8 cellular contexts compared by ENCODE assay signal in genomic region chr1:23790696-23791433, GRCh38. TPM values are rescaled to one million over a fixed set of nuclear protein-coding genes. Genes with fewer than 3 reads are reported as not detected.
DNase-seq lines count a peak whose midpoint lies in the region; ATAC-seq and TF ChIP-seq lines count a peak whose summit lies in the region.

LYPLA2 (plus strand) TSS chr1:23791145; CDS start chr1:23792683, 1,538 bp downstream.

- peaks cover 26% of the 10 kb centered on the region for H3K36me3 Mint-ChIP-seq in activated CD4-positive, alpha-beta T cell treated with anti-CD3 and anti-CD28 coated beads for 36 hours (ENCODE audit: low read depth)
- peaks cover 17% of the 10 kb centered on the region for H3K36me3 Mint-ChIP-seq in chondrocyte (ENCODE audit: low read depth)

- CTCF ChIA-PET in activated CD4-positive, alpha-beta T cell treated with anti-CD3 and anti-CD28 coated beads for 36 hours (lab: Charles Lee), result interaction anchor here (0.6 to 2.9 kb wide), 8 partner anchors 8 to 173 kb away, joined by 3 to 10 read pairs (median 3); no protein-coding TSS in a partner anchor

- ATAC-seq in GM18867 (IDR thresholded peaks at IDR 0.05; ENCODE audit: unreplicated experiment), result peak; percentile 78
- ATAC-seq in HG03135 (IDR thresholded peaks at IDR 0.05; ENCODE audit: unreplicated experiment), result peak; percentile 70
- ATAC-seq in activated CD4-positive, alpha-beta T cell treated with anti-CD3 and anti-CD28 coated beads for 36 hours, result peak; percentile 93

- TF ChIP-seq CTCF in chondrocyte (IDR thresholded peaks at IDR 0.05), result no peak

- peak within 1 kb of the TSS; percentile 79 for H3K27ac Mint-ChIP-seq in activated CD4-positive, alpha-beta T cell treated with anti-CD3 and anti-CD28 coated beads for 36 hours
- peak within 1 kb of the TSS; percentile 97 for H3K27ac Mint-ChIP-seq in chondrocyte (ENCODE audit: unreplicated experiment)

- H3K4me1 Mint-ChIP-seq in activated CD4-positive, alpha-beta T cell treated with anti-CD3 and anti-CD28 coated beads for 36 hours, result peaks cover 13% of the 10 kb centered on the region
- H3K4me1 Mint-ChIP-seq in chondrocyte (ENCODE audit: low read depth), result peaks cover 37% of the 10 kb centered on the region

- peak within 1 kb of the TSS; percentile 86 for H3K4me3 Mint-ChIP-seq in activated CD4-positive, alpha-beta T cell treated with anti-CD3 and anti-CD28 coated beads for 36 hours
- H3K4me3 Mint-ChIP-seq in chondrocyte (ENCODE audit: unreplicated experiment), result peak within 1 kb of the TSS; percentile 99

- H3K27me3 Mint-ChIP-seq in activated CD4-positive, alpha-beta T cell treated with anti-CD3 and anti-CD28 coated beads for 36 hours, result no peaks in the 10 kb centered on the region
- no peaks in the 10 kb centered on the region for H3K27me3 Mint-ChIP-seq in chondrocyte (ENCODE audit: low read depth)

- no peaks in the 10 kb centered on the region for H3K9me3 Mint-ChIP-seq in activated CD4-positive, alpha-beta T cell treated with anti-CD3 and anti-CD28 coated beads for 36 hours (ENCODE audit: low read depth)
- H3K9me3 Mint-ChIP-seq in chondrocyte (ENCODE audit: low read depth), result no peaks in the 10 kb centered on the region

- intact Hi-C loops in activated CD4-positive, alpha-beta T cell treated with anti-CD3 and anti-CD28 coated beads for 36 hours (cut with DNase I, micrococcal nuclease), result loop anchor here (1.0 to 2.0 kb wide), 5 partner anchors 9 to 190 kb away; partner anchors contain the start of genes GALE (in 2 of the 2), PITHD1 (in 2 of the 2), ELOA (in 1 of the 2) and HMGCL (in 1 of the 2)

- DNase-seq in ACHN, result peak; percentile 89
- DNase-seq in NCI-H446 treated with DMSO at 0.1 percent for 48 hours (lab: John Stamatoyannopoulos, UW), result peak; percentile 77
- DNase-seq in activated CD4-positive, alpha-beta T cell treated with anti-CD3 and anti-CD28 coated beads for 36 hours, result peak; percentile 95
- DNase-seq in chondrocyte (ENCODE audit: low spot score), result peak; percentile 98
- peak; percentile 78 for DNase-seq in kidney glomerular epithelial cell (lab: John Stamatoyannopoulos, UW)
- DNase-seq in stimulated activated CD4-positive, alpha-beta T cell treated with anti-CD3 and anti-CD28 coated beads, Interleukin-15, amount 100 ng/mL, for 48 hours (ENCODE audit: low read depth in 2 of 2), result peak; percentile 79

- in situ Hi-C loops in ACHN (cut with HindIII; ENCODE audit: low pct_ligation_motif_present, low pct_unique_long_range_greater_than_20kb, low sequenced_read_pairs), result no loop called here

- POLR2A ChIA-PET in activated CD4-positive, alpha-beta T cell treated with anti-CD3 and anti-CD28 coated beads for 36 hours (lab: Charles Lee), result interaction anchor here (0.6 to 1.7 kb wide), 3 partner anchors 9 to 183 kb away, joined by 3 to 7 read pairs (median 4); partner anchors contain the start of gene GALE

RNA-seq across cellular contexts. Expression of gene LYPLA2, which starts in this region (rescaled TPM):
- 10 to 100 TPM; 55.0 to 64.8 TPM for total RNA-seq in activated CD4-positive, alpha-beta T cell treated with anti-CD3 and anti-CD28 coated beads for 36 hours
- 39.8 to 43.0 TPM (median 40.4 TPM) in 3 replicates for total RNA-seq in chondrocyte

Comparison
In these comparisons a context has a peak if more than half of its experiments do, and no peak if none do; other contexts are left out.
1. Peak in every context shown above with its lines: DNase-seq and ATAC-seq.